In genomic region chr2:108932736-108933135, GRCh38 we compare ENCODE assay signal across 19 cellular contexts. TPM values are rescaled to one million over a fixed set of nuclear protein-coding genes. Genes with fewer than 3 reads are reported as not detected.
DNase-seq lines count a peak whose midpoint lies in the region; ATAC-seq and TF ChIP-seq lines count a peak whose summit lies in the region.
"Had no signal": no experiment of that assay in that cellular context is flagged by ENCODE, and none has a peak within 500 bp of the region (broad histone marks: within the 10 kb centered on the region; RNA-seq: fewer than 3 reads in every experiment).

No MANE protein-coding gene starts in this region.

- H3K27me3 ChIP-seq in BE2C (no peaks in the 10 kb centered on the region), esophagus squamous epithelium (no peaks in the 10 kb centered on the region), osteoblast (ENCODE audit: insufficient read depth, low read length) (peaks cover 44% of the 10 kb centered on the region), foreskin keratinocyte (peaks cover 97% of the 10 kb centered on the region)

- WGBS in esophagus squamous epithelium, 2 donors, result 16 to 34% methylated on average over 3 to 7 of the region's 7 CpGs

- no peaks in the 10 kb centered on the region for H3K36me3 ChIP-seq in BE2C
- peaks cover 0 to 16% (median 0%) of the 10 kb centered on the region in 3 donors for H3K36me3 ChIP-seq in esophagus squamous epithelium
- H3K36me3 ChIP-seq in osteoblast (ENCODE audit: insufficient read depth, low read length), result no peaks in the 10 kb centered on the region
- H3K36me3 ChIP-seq: HAP-1 had no signal

- peaks cover 15% of the 10 kb centered on the region for H3K4me1 ChIP-seq in BE2C
- peaks cover 21 to 62% (median 22%) of the 10 kb centered on the region in 3 donors for H3K4me1 ChIP-seq in esophagus squamous epithelium
- no peaks in the 10 kb centered on the region for H3K4me1 ChIP-seq in osteoblast (ENCODE audit: insufficient read depth, low read length)
- peaks cover 3% of the 10 kb centered on the region for H3K4me1 ChIP-seq in foreskin keratinocyte
- H3K4me1 ChIP-seq: HAP-1 had no signal

- H3K4me2 ChIP-seq in osteoblast (ENCODE audit: insufficient read depth, low read length), result no peak overlapping the region

- no peak overlapping the region for H3K27ac Mint-ChIP-seq in activated CD4-positive, alpha-beta T cell treated with anti-CD3 and anti-CD28 coated beads for 36 hours

- CTCF ChIA-PET in activated CD4-positive, alpha-beta T cell treated with anti-CD3 and anti-CD28 coated beads for 36 hours (lab: Charles Lee), result interaction anchor here (5.4 kb wide), 1 partner anchor 55 kb away, joined by 58 read pairs; the partner anchor contains the start of gene EDAR

- H3K27me3 Mint-ChIP-seq in activated CD4-positive, alpha-beta T cell treated with anti-CD3 and anti-CD28 coated beads for 36 hours, result no peaks in the 10 kb centered on the region

- peaks cover 17% of the 10 kb centered on the region for H3K4me1 Mint-ChIP-seq in activated CD4-positive, alpha-beta T cell treated with anti-CD3 and anti-CD28 coated beads for 36 hours

- H3K9me3 Mint-ChIP-seq in activated CD4-positive, alpha-beta T cell treated with anti-CD3 and anti-CD28 coated beads for 36 hours (ENCODE audit: low read depth), result no peaks in the 10 kb centered on the region

- H3K36me3 Mint-ChIP-seq in activated CD4-positive, alpha-beta T cell treated with anti-CD3 and anti-CD28 coated beads for 36 hours (ENCODE audit: low read depth), result no peaks in the 10 kb centered on the region

- no peak for TF ChIP-seq POLR2A in esophagus squamous epithelium (IDR thresholded peaks at IDR 0.05)

- no peak overlapping the region for H3K4me3 Mint-ChIP-seq in activated CD4-positive, alpha-beta T cell treated with anti-CD3 and anti-CD28 coated beads for 36 hours

- H2AFZ ChIP-seq in osteoblast (ENCODE audit: low read length), result no peak overlapping the region

- POLR2A ChIA-PET in activated CD4-positive, alpha-beta T cell treated with anti-CD3 and anti-CD28 coated beads for 36 hours (lab: Charles Lee), result interaction anchor here (0.8 kb wide), 1 partner anchor 40 kb away, joined by 6 read pairs; no protein-coding TSS in a partner anchor

- TF ChIP-seq CTCF in BE2C (IDR thresholded peaks at IDR 0.05; ENCODE audit: low read depth, low read length), result no peak
- TF ChIP-seq CTCF in esophagus squamous epithelium (IDR thresholded peaks at IDR 0.05), result no peak
- TF ChIP-seq CTCF in osteoblast (IDR thresholded peaks at IDR 0.05; ENCODE audit: extremely low read depth, low read depth, low read length), result no peak
- no peak for TF ChIP-seq CTCF in foreskin keratinocyte (conservative IDR thresholded peaks at IDR 0.05)

- H3K9me3 ChIP-seq in BE2C, result no peaks in the 10 kb centered on the region
- no peaks in the 10 kb centered on the region for H3K9me3 ChIP-seq in esophagus squamous epithelium
- H3K9me3 ChIP-seq in osteoblast (ENCODE audit: low read depth, low read length), result no peaks in the 10 kb centered on the region
- H3K9me3 ChIP-seq: HAP-1 had no signal

- no peak for ATAC-seq in activated CD4-positive, alpha-beta T cell treated with anti-CD3 and anti-CD28 coated beads for 36 hours
- no peak for ATAC-seq in foreskin keratinocyte
- ATAC-seq: SK-N-SH treated with all-trans-retinoic acid at 6 μM for 48 hours had no signal

- no peaks in the 10 kb centered on the region for H4K20me1 ChIP-seq in osteoblast (ENCODE audit: insufficient read depth, low read length)

- H3K27ac ChIP-seq in esophagus squamous epithelium (peak overlapping the region; percentile 82 to 88 (median 86)), osteoblast (ENCODE audit: low read depth, low read length) (no peak overlapping the region), foreskin keratinocyte (no peak overlapping the region)

- intact Hi-C loops in esophagus squamous epithelium (cut with DNase I), result no loop called here
- intact Hi-C loops in activated CD4-positive, alpha-beta T cell treated with anti-CD3 and anti-CD28 coated beads for 36 hours (cut with DNase I, micrococcal nuclease), result no loop called here

- H3K4me3 ChIP-seq in BE2C (ENCODE audit: low read depth, low read length) (peak overlapping the region; percentile 24; the same call in 1 of the 2 replicates), esophagus squamous epithelium (no peak overlapping the region), osteoblast (ENCODE audit: insufficient read depth, low read length) (no peak overlapping the region)
- H3K4me3 ChIP-seq: HAP-1 had no signal

- no peaks in the 10 kb centered on the region for H3K79me2 ChIP-seq in osteoblast (ENCODE audit: insufficient read depth, low read length)

- DNase-seq in BE2C, result peak; percentile 79
- peak; percentile 4 for DNase-seq in NCI-H2171 (lab: John Stamatoyannopoulos, UW)
- no peak for DNase-seq in esophagus squamous epithelium (lab: John Stamatoyannopoulos, UW)
- DNase-seq in osteoblast (ENCODE audit: insufficient read length, low spot score, missing footprints), result peak; percentile 38
- DNase-seq in activated CD4-positive, CD25-positive, alpha-beta regulatory T cell treated with anti-CD3 and anti-CD28 coated beads, Interleukin-2, amount 50 U/mL, for 72 hours, result no peak
- DNase-seq in activated CD4-positive, alpha-beta T cell treated with anti-CD3 and anti-CD28 coated beads for 36 hours, result no peak
- DNase-seq in foreskin keratinocyte, result no peak
- DNase-seq: AML-193, GDM1, IMR-90, NCI-H1436, NCI-H2029, NCI-H510A, NCI-H774, SHP77 had no signal

RNA-seq across cellular contexts. Expression of gene EDAR, which starts 56.3 kb away (rescaled TPM):
- not detected for polyA plus RNA-seq in BE2C (2012; ENCODE audit: insufficient read depth, insufficient read length, low read depth)
- total RNA-seq in esophagus squamous epithelium (1 to 10 TPM; 3.9 to 5.3 (median 4.4) TPM), osteoblast (not detected in 2 replicates), foreskin keratinocyte (0.03 TPM in 1 of 2 replicates, not detected in the other)
- total RNA-seq in activated CD4-positive, alpha-beta T cell treated with anti-CD3 and anti-CD28 coated beads for 36 hours, result under 1 TPM; 0.78 to 0.81 TPM
- polyA plus RNA-seq in foreskin keratinocyte, result 0.02 TPM in 1 of 2 replicates, not detected in the other
- total RNA-seq: IMR-90, M059J, RPMI7951 had no signal
- polyA plus RNA-seq: IMR-90 had no signal

Comparison
In these comparisons a context has a peak if more than half of its experiments do, and no peak if none do; other contexts are left out.
1. DNase-seq: peak in BE2C (single experiment), NCI-H2171 (single experiment) and osteoblast (single experiment); none in esophagus squamous epithelium (single experiment), activated CD4-positive, CD25-positive, alpha-beta regulatory T cell treated with anti-CD3 and anti-CD28 coated beads, Interleukin-2, amount 50 U/mL, for 72 hours (single experiment), activated CD4-positive, alpha-beta T cell treated with anti-CD3 and anti-CD28 coated beads for 36 hours (single experiment) and foreskin keratinocyte (0 of 2).
2. H3K27ac ChIP-seq: peak in esophagus squamous epithelium (4 of 4); none in osteoblast (single experiment) and foreskin keratinocyte (single experiment).